10 cellular contexts compared by ENCODE assay signal in the genomic region with DNA sequence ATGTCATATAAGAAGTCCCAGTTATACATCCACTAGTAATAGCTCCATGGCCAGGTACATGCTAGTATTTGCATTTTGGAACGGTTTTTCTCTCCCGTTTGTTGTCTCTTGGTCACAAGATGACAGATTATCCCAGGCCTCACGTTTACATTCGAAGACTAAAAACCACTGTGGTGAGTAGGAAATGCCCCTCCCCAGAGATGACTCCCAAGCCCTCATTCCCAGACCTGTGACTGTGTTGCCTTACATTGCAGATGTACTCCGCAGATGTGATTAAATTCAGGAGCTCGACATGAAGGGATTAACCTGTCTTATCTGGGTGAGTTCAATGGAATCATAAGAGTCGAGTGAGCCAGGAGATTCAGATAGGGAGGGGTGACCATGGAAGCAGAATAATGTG. TPM values are rescaled to one million over a fixed set of nuclear protein-coding genes. Genes with fewer than 3 reads are reported as not detected.
"Had no signal": no experiment of that assay in that cellular context is flagged by ENCODE, and none has a peak within 500 bp of the region (broad histone marks: within the 10 kb centered on the region; RNA-seq: fewer than 3 reads in every experiment).

No MANE protein-coding gene starts in this region.

RNA-seq across cellular contexts. Expression of gene OR4F6, which starts 9.3 kb away (rescaled TPM):
- total RNA-seq: K562, MCF 10A, NCI-H460, PC-9, Peyer's patch, Right ventricle myocardium superior, SK-MEL-5, T-cell had no signal
- polyA plus RNA-seq: IgD-negative memory B cell, K562, SK-N-SH had no signal

RNA-seq across cellular contexts. Expression of gene OR4F15, which starts 18.0 kb away (rescaled TPM):
- total RNA-seq: K562, MCF 10A, NCI-H460, PC-9, Peyer's patch, Right ventricle myocardium superior, T-cell had no signal
- polyA plus RNA-seq: IgD-negative memory B cell, K562, SK-N-SH had no signal
